ENCODE assay signal across 11 cellular contexts in genomic region chr17:17007891-17008290, GRCh38. TPM values are rescaled to one million over a fixed set of nuclear protein-coding genes. Genes with fewer than 3 reads are reported as not detected.
"Had no signal": no experiment of that assay in that cellular context is flagged by ENCODE, and none has a peak within 500 bp of the region (broad histone marks: within the 10 kb centered on the region; RNA-seq: fewer than 3 reads in every experiment).

No MANE protein-coding gene starts in this region.

RNA-seq across cellular contexts. Expression of gene TNFRSF13B, which starts 36.0 kb away (rescaled TPM):
- total RNA-seq: hepatocyte, kidney epithelial cell, lung microvascular endothelial cell, osteocyte, pulmonary artery endothelial cell, sciatic nerve, skeletal muscle tissue, temporal lobe, vagina had no signal
- polyA plus RNA-seq: hepatocyte; naive thymus-derived CD8-positive, alpha-beta T cell; neural cell had no signal
